Comparison of ENCODE assay signal across 1 cellular context in genomic region chr12:56591961-56592360, GRCh38.
TF ChIP-seq lines count a peak whose summit lies in the region.

No MANE protein-coding gene starts in this region.

TF ChIP-seq in WTC11, 78 proteins besides CTCF, POLR2A, EP300 and RAD21 (continued from another document):
- no peak for TF ChIP-seq ERG (CRISPR knock-in tag; IDR thresholded peaks at IDR 0.05)
- TF ChIP-seq ZNF532 (CRISPR knock-in tag; IDR thresholded peaks at IDR 0.05; ENCODE audit: borderline replicate concordance): no peak
- TF ChIP-seq NR3C1 (CRISPR knock-in tag; conservative IDR thresholded peaks at IDR 0.05; ENCODE audit: low read depth): no peak
TF ChIP-seq in WTC11: peak in this region for 0.
